ENCODE assay signal across 12 cellular contexts in genomic region chr12:27861428-27862167, GRCh38.
DNase-seq lines count a peak whose midpoint lies in the region; ATAC-seq and TF ChIP-seq lines count a peak whose summit lies in the region.
"Had no signal": no experiment of that assay in that cellular context is flagged by ENCODE, and none has a peak within 500 bp of the region (broad histone marks: within the 10 kb centered on the region; RNA-seq: fewer than 3 reads in every experiment).

No MANE protein-coding gene starts in this region.

- no peak overlapping the region for H3K27ac Mint-ChIP-seq in activated naive CD8-positive, alpha-beta T cell treated with anti-CD3 and anti-CD28 coated beads for 36 hours
- no peak overlapping the region for H3K27ac Mint-ChIP-seq in stimulated activated memory B cell treated with anti-CD40 and anti-IgM and Interleukin-4, amounts not matched to agents 10 μg/mL and 1 μg/mL and 100 μg/mL, for 72 hours
- H3K27ac Mint-ChIP-seq: stimulated activated naive CD8-positive, alpha-beta T cell treated with anti-CD3 and anti-CD28 coated beads, Interleukin-15, Interleukin-2, amounts not matched to agents 100 ng/mL and 50 ng/mL, for 24 hours had no signal

- no peaks in the 10 kb centered on the region for H3K9me3 ChIP-seq in spleen

- peak; percentile 74 for ATAC-seq in GM19372 (IDR thresholded peaks at IDR 0.05; ENCODE audit: low read depth, unreplicated experiment)
- ATAC-seq in HG02884 (IDR thresholded peaks at IDR 0.05; ENCODE audit: unreplicated experiment): peak; percentile 92
- peak; percentile 76 for ATAC-seq in stimulated activated memory B cell treated with anti-CD40 and anti-IgM and Interleukin-4, amounts not matched to agents 10 μg/mL and 1 μg/mL and 100 μg/mL, for 72 hours

- H3K4me3 ChIP-seq in spleen: no peak overlapping the region

- no peak overlapping the region for H3K4me3 Mint-ChIP-seq in activated naive CD8-positive, alpha-beta T cell treated with anti-CD3 and anti-CD28 coated beads for 36 hours
- no peak overlapping the region for H3K4me3 Mint-ChIP-seq in stimulated activated memory B cell treated with anti-CD40 and anti-IgM and Interleukin-4, amounts not matched to agents 10 μg/mL and 1 μg/mL and 100 μg/mL, for 72 hours
- H3K4me3 Mint-ChIP-seq: neural crest cell; stimulated activated naive CD8-positive, alpha-beta T cell treated with anti-CD3 and anti-CD28 coated beads, Interleukin-15, Interleukin-2, amounts not matched to agents 100 ng/mL and 50 ng/mL, for 24 hours had no signal

- H3K4me1 Mint-ChIP-seq in activated naive CD8-positive, alpha-beta T cell treated with anti-CD3 and anti-CD28 coated beads for 36 hours: peaks cover 12% of the 10 kb centered on the region
- H3K4me1 Mint-ChIP-seq in stimulated activated memory B cell treated with anti-CD40 and anti-IgM and Interleukin-4, amounts not matched to agents 10 μg/mL and 1 μg/mL and 100 μg/mL, for 72 hours: no peaks in the 10 kb centered on the region
- H3K4me1 Mint-ChIP-seq: neural crest cell had no signal

- peak overlapping the region in 4 of 8 donors; percentile 3 to 56 (median 28) for H3K27ac ChIP-seq in spleen

- H3K4me1 ChIP-seq in spleen: no peaks in the 10 kb centered on the region

- WGBS in spleen, 5 donors: 60 to 80% (median 73%) methylated on average over 8 of the region's 8 CpGs

- no peaks in the 10 kb centered on the region for H3K36me3 ChIP-seq in spleen

- H3K9me3 Mint-ChIP-seq in activated naive CD8-positive, alpha-beta T cell treated with anti-CD3 and anti-CD28 coated beads for 36 hours: peaks cover 2% of the 10 kb centered on the region
- peaks cover 2% of the 10 kb centered on the region for H3K9me3 Mint-ChIP-seq in stimulated activated memory B cell treated with anti-CD40 and anti-IgM and Interleukin-4, amounts not matched to agents 10 μg/mL and 1 μg/mL and 100 μg/mL, for 72 hours
- H3K9me3 Mint-ChIP-seq: stimulated activated naive CD8-positive, alpha-beta T cell treated with anti-CD3 and anti-CD28 coated beads, Interleukin-15, Interleukin-2, amounts not matched to agents 100 ng/mL and 50 ng/mL, for 24 hours had no signal

- intact Hi-C loops in spleen (cut with DNase I; ENCODE audit: low total_unique reads): no loop called here

- peaks cover 9% of the 10 kb centered on the region for H3K27me3 Mint-ChIP-seq in activated naive CD8-positive, alpha-beta T cell treated with anti-CD3 and anti-CD28 coated beads for 36 hours
- H3K27me3 Mint-ChIP-seq in stimulated activated memory B cell treated with anti-CD40 and anti-IgM and Interleukin-4, amounts not matched to agents 10 μg/mL and 1 μg/mL and 100 μg/mL, for 72 hours: peaks cover 10% of the 10 kb centered on the region

- peak; percentile 6 for DNase-seq in activated naive CD8-positive, alpha-beta T cell treated with anti-CD3 and anti-CD28 coated beads for 36 hours
- DNase-seq in spleen (no peak), germinal center (ENCODE audit: low spot score) (no peak), NCI-H2171 (lab: John Stamatoyannopoulos, UW) (no peak)
- DNase-seq: activated CD8-positive, alpha-beta memory T cell treated with anti-CD3 and anti-CD28 coated beads for 24 hours; effector memory CD4-positive, alpha-beta T cell; NCI-H446 had no signal

- no peaks in the 10 kb centered on the region for H3K36me3 Mint-ChIP-seq in activated naive CD8-positive, alpha-beta T cell treated with anti-CD3 and anti-CD28 coated beads for 36 hours
- no peaks in the 10 kb centered on the region for H3K36me3 Mint-ChIP-seq in stimulated activated memory B cell treated with anti-CD40 and anti-IgM and Interleukin-4, amounts not matched to agents 10 μg/mL and 1 μg/mL and 100 μg/mL, for 72 hours

- no peak for TF ChIP-seq POLR2A in spleen (IDR thresholded peaks at IDR 0.05)

- TF ChIP-seq CTCF in spleen (IDR thresholded peaks at IDR 0.05 in 8 of 11, conservative IDR thresholded peaks at IDR 0.05 in 3 of 11): no peak

- no peaks in the 10 kb centered on the region for H3K27me3 ChIP-seq in spleen (replicated peaks in 1 of 7)
